21 cellular contexts compared by ENCODE assay signal in genomic region chr3:8519156-8519555, GRCh38. TPM values are rescaled to one million over a fixed set of nuclear protein-coding genes. Genes with fewer than 3 reads are reported as not detected.
DNase-seq lines count a peak whose midpoint lies in the region; ATAC-seq, FAIRE-seq and TF ChIP-seq lines count a peak whose summit lies in the region.
"Had no signal": no experiment of that assay in that cellular context is flagged by ENCODE, and none has a peak within 500 bp of the region (broad histone marks: within the 10 kb centered on the region; RNA-seq: fewer than 3 reads in every experiment).

No MANE protein-coding gene starts in this region.

- H3K36me3 ChIP-seq in mammary epithelial cell (ENCODE audit: insufficient read depth, low read length): no peaks in the 10 kb centered on the region
- H3K36me3 ChIP-seq in tibial artery: peaks cover 0 to 9% (median 0%) of the 10 kb centered on the region in 3 donors
- H3K36me3 ChIP-seq: BLaER1 treated with 17β-estradiol and CSF1 and Interleukin-3, amounts not matched to agents 10 nM and 100 nM; prostate gland had no signal

- TF ChIP-seq CTCF in mammary epithelial cell (conservative IDR thresholded peaks at IDR 0.05 in 1 of 2, IDR thresholded peaks at IDR 0.05 in 1 of 2; ENCODE audit: extremely low read depth in 1 of 2, insufficient read depth in 1 of 2, low read depth in 1 of 2, low read length in 2 of 2): no peak
- TF ChIP-seq CTCF in tibial artery (IDR thresholded peaks at IDR 0.05): no peak

- dilution Hi-C loops in mammary epithelial cell (cut with HindIII; ENCODE audit: low sequenced_read_pairs): no loop called here

- no TSS peak for BruUV-seq in mammary epithelial cell (replicated peaks; lab: Mats Ljungman, UMichigan)

- intact Hi-C loops in mammary epithelial cell (cut with micrococcal nuclease) (no loop called here), tibial artery (cut with DNase I; ENCODE audit: low total_unique reads) (no loop called here)

- no peak for FAIRE-seq in frontal cortex (lab: Jason Lieb, UNC)
- FAIRE-seq: HepG2 had no signal

- H3K4me3 ChIP-seq in mammary epithelial cell (replicated peaks in 1 of 3; ENCODE audit: insufficient read depth in 1 of 3, low read depth in 2 of 3, low read length in 3 of 3) (no peak overlapping the region), tibial artery (no peak overlapping the region)
- H3K4me3 ChIP-seq: BLaER1 treated with 17β-estradiol and CSF1 and Interleukin-3, amounts not matched to agents 10 nM and 100 nM; lung; prostate gland had no signal

- H3K9me3 ChIP-seq in mammary epithelial cell (replicated peaks; ENCODE audit: insufficient read depth, low read length) (no peaks in the 10 kb centered on the region), tibial artery (no peaks in the 10 kb centered on the region)
- H3K9me3 ChIP-seq: prostate gland had no signal

- WGBS in mammary epithelial cell (ENCODE audit: low coverage, missing lambda C conversion rate): 97% methylated on average over 3 of the region's 3 CpGs

- H3K27ac ChIP-seq in mammary epithelial cell (ENCODE audit: insufficient read depth, low read depth, low read length): no peak overlapping the region
- H3K27ac ChIP-seq in tibial artery: peak overlapping the region; percentile 74
- H3K27ac ChIP-seq: BLaER1 treated with 17β-estradiol and CSF1 and Interleukin-3, amounts not matched to agents 10 nM and 100 nM; prostate gland had no signal

- no peak overlapping the region for H3K4me2 ChIP-seq in mammary epithelial cell (ENCODE audit: insufficient read depth, low read depth, low read length)
- H3K4me2 ChIP-seq: BLaER1 treated with 17β-estradiol and CSF1 and Interleukin-3, amounts not matched to agents 10 nM and 100 nM had no signal

- H4K20me1 ChIP-seq in mammary epithelial cell (ENCODE audit: insufficient read depth, low read length): no peaks in the 10 kb centered on the region
- H4K20me1 ChIP-seq: BLaER1 treated with 17β-estradiol and CSF1 and Interleukin-3, amounts not matched to agents 10 nM and 100 nM had no signal

- in situ Hi-C loops in mammary epithelial cell (cut with MboI; ENCODE audit: low sequenced_read_pairs in 2 of 2): no loop called here

- DNase-seq in NCI-H226 (peak; percentile 68), mammary epithelial cell (peak; percentile 33), iris pigment epithelial cell (ENCODE audit: low read depth) (peak; percentile 92), tibial artery (no peak), frontal cortex (ENCODE audit: low spot score in 2 of 2) (no peak), NCI-H187 (lab: John Stamatoyannopoulos, UW) (no peak)
- DNase-seq in stimulated activated CD4-positive, alpha-beta T cell treated with anti-CD3 and anti-CD28 coated beads, Interleukin-4, amount 100 ng/mL, for 1 hour: no peak
- DNase-seq: activated B cell treated with CpG ODN at 0.5 μM for 24 hours; activated CD8-positive, alpha-beta memory T cell treated with anti-CD3 and anti-CD28 coated beads for 24 hours; activated naive CD8-positive, alpha-beta T cell treated with anti-CD3 and anti-CD28 coated beads, Interleukin-2, amount 10 ng/mL, durations not matched to agents 7 days and 5 days; endodermal cell; naive thymus-derived CD4-positive, alpha-beta T cell; NCI-H1694 treated with DMSO at 0.1 percent for 48 hours; SHP77; stimulated activated naive CD4-positive, alpha-beta T cell; T-helper 2 cell had no signal

- H3K79me2 ChIP-seq in mammary epithelial cell (ENCODE audit: insufficient read depth, low read length): no peaks in the 10 kb centered on the region

- no peaks in the 10 kb centered on the region for H3K27me3 ChIP-seq in mammary epithelial cell (ENCODE audit: insufficient read depth, low read length)
- no peaks in the 10 kb centered on the region for H3K27me3 ChIP-seq in tibial artery
- H3K27me3 ChIP-seq: BLaER1 treated with 17β-estradiol and CSF1 and Interleukin-3, amounts not matched to agents 10 nM and 100 nM had no signal

- H3K4me1 ChIP-seq in mammary epithelial cell (ENCODE audit: insufficient read depth, low read length) (no peaks in the 10 kb centered on the region), tibial artery (peaks cover 0 to 96% (median 49%) of the 10 kb centered on the region in 4 donors)
- H3K4me1 ChIP-seq: prostate gland had no signal

- H3K9ac ChIP-seq in mammary epithelial cell (ENCODE audit: insufficient read depth, low read length): no peak overlapping the region
- H3K9ac ChIP-seq: BLaER1 treated with 17β-estradiol and CSF1 and Interleukin-3, amounts not matched to agents 10 nM and 100 nM had no signal

- CTCF ChIA-PET in mammary epithelial cell (lab: Charles Lee; ENCODE audit: low non-redundant PET): no interaction called here

- ATAC-seq in HG02623 (IDR thresholded peaks at IDR 0.05; ENCODE audit: unreplicated experiment): no peak
- ATAC-seq: HepG2; naive thymus-derived CD4-positive, alpha-beta T cell had no signal

- no peak overlapping the region for H2AFZ ChIP-seq in mammary epithelial cell (ENCODE audit: low read depth, low read length)

RNA-seq across cellular contexts. Expression of gene LMCD1, which starts 17.5 kb away (rescaled TPM):
- total RNA-seq in mammary epithelial cell: 1 to 10 TPM; 1.9 to 4.5 TPM
- 4.4 TPM for polyA plus RNA-seq in mammary epithelial cell
- 6.4 TPM for polyA minus RNA-seq in mammary epithelial cell
- total RNA-seq in frontal cortex: 0.41 TPM
- polyA plus RNA-seq: naive thymus-derived CD4-positive, alpha-beta T cell had no signal

Comparison
In these comparisons a context has a peak if more than half of its experiments do, and no peak if none do; other contexts are left out.
1. DNase-seq: peak in NCI-H226 (single experiment), mammary epithelial cell (single experiment) and iris pigment epithelial cell (single experiment); none in tibial artery (0 of 2), frontal cortex (0 of 2), NCI-H187 (0 of 2) and stimulated activated CD4-positive, alpha-beta T cell treated with anti-CD3 and anti-CD28 coated beads, Interleukin-4, amount 100 ng/mL, for 1 hour (single experiment).